Comparison of ENCODE assay signal across 2 cellular contexts in genomic region chr3:13368834-13369233, GRCh38.
TF ChIP-seq lines count a peak whose summit lies in the region.

No MANE protein-coding gene starts in this region.

TF ChIP-seq in HCT116, 20 proteins besides CTCF, POLR2A, EP300 and RAD21:
- no peak for TF ChIP-seq SRF (IDR thresholded peaks at IDR 0.05; ENCODE audit: low read depth)

TF ChIP-seq in GM12878, 131 proteins besides CTCF, POLR2A, EP300 and RAD21:
- no peak for TF ChIP-seq WRNIP1 (IDR thresholded peaks at IDR 0.05; ENCODE audit: borderline replicate concordance, low read depth, low read length)
- no peak for TF ChIP-seq CUX1 (IDR thresholded peaks at IDR 0.05; ENCODE audit: insufficient replicate concordance, low read depth, low read length)
- TF ChIP-seq MLLT1 (IDR thresholded peaks at IDR 0.05): no peak
- TF ChIP-seq YY1 (IDR thresholded peaks at IDR 0.05; ENCODE audit: low read depth, low read length): no peak
- no peak for TF ChIP-seq HCFC1 (IDR thresholded peaks at IDR 0.05; ENCODE audit: low read length)
- no peak for TF ChIP-seq POU2F2 (IDR thresholded peaks at IDR 0.05; ENCODE audit: borderline replicate concordance, low read depth, low read length)
TF ChIP-seq in GM12878: peak in this region for 0.
